In the genomic region with DNA sequence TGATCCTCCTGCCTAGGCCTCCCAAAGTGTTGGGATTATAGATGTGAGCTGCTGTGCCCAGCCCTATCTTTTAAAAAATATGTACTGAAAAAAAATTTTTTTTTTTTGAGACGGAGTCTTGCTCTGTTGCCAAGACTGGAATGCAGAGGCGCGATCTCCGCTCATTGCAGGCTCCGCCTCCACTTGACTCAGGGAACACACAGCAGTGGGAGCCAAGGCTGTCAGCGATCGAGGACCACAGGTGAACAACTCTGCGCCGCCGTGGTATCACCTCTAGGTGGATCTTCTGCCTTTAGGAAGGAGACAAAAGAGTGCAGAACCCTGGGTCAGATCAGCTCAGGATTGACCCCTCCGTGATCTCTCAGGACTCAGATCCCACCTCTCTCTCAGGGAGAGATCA, we compare ENCODE assay signal across 14 cellular contexts. TPM values are rescaled to one million over a fixed set of nuclear protein-coding genes. Genes with fewer than 3 reads are reported as not detected.
DNase-seq lines count a peak whose midpoint lies in the region; ATAC-seq and TF ChIP-seq lines count a peak whose summit lies in the region.
"Had no signal": no experiment of that assay in that cellular context is flagged by ENCODE, and none has a peak within 500 bp of the region (broad histone marks: within the 10 kb centered on the region; RNA-seq: fewer than 3 reads in every experiment).

No MANE protein-coding gene starts in this region.

- H3K79me2 ChIP-seq in H9 (ENCODE audit: insufficient read depth, low read length) (no peaks in the 10 kb centered on the region), mesendoderm (ENCODE audit: control insufficient read depth, insufficient read depth, low read length) (no peaks in the 10 kb centered on the region)

- H3K27ac ChIP-seq in H9 (ENCODE audit: insufficient read length, low read depth, low read length), result no peak overlapping the region
- H3K27ac ChIP-seq in mesendoderm (ENCODE audit: low read depth, low read length), result no peak overlapping the region
- H3K27ac ChIP-seq in dorsolateral prefrontal cortex, result no peak overlapping the region
- H3K27ac ChIP-seq: BLaER1, epithelial cell of prostate, KMS-11 had no signal

- no peak overlapping the region for H4K91ac ChIP-seq in H9 (ENCODE audit: insufficient read length, low read depth, low read length)

- H4K8ac ChIP-seq in H9 (replicated peaks; ENCODE audit: insufficient read length, low read depth, low read length), result no peak overlapping the region
- no peak overlapping the region for H4K8ac ChIP-seq in mesendoderm (ENCODE audit: low read depth, low read length)

- H2BK120ac ChIP-seq in H9 (ENCODE audit: low read depth, low read length, poor library complexity, severe bottlenecking), result no peak overlapping the region
- no peak overlapping the region for H2BK120ac ChIP-seq in mesendoderm (ENCODE audit: low read depth, low read length)

- WGBS in H9 (ENCODE audit: extremely low coverage, insufficient read length, low lambda C conversion rate), result no CpG with 5 or more reads among the region's 11 CpGs
- no CpG with 5 or more reads among the region's 11 CpGs for WGBS in mesendoderm (ENCODE audit: extremely low coverage, insufficient coverage, low lambda C conversion rate)

- H3K23me2 ChIP-seq in H9 (ENCODE audit: insufficient read length, low read depth, low read length, poor library complexity, severe bottlenecking), result no peaks in the 10 kb centered on the region

- H2AFZ ChIP-seq in H9 (ENCODE audit: low read length), result no peak overlapping the region

- no peak overlapping the region for H3K14ac ChIP-seq in H9 (ENCODE audit: insufficient read depth, low read length)

- H3K4me2 ChIP-seq in H9 (ENCODE audit: insufficient read depth, insufficient read length, low read length), result no peak overlapping the region
- H3K4me2 ChIP-seq in mesendoderm (ENCODE audit: low read length), result no peak overlapping the region
- H3K4me2 ChIP-seq: BLaER1, KMS-11 had no signal

- no peak overlapping the region for H2BK12ac ChIP-seq in H9 (ENCODE audit: insufficient read length, low read depth, low read length)

- H3K4me3 ChIP-seq in fibroblast of the aortic adventitia (ENCODE audit: low read depth, low read length) (no peak overlapping the region), mesendoderm (ENCODE audit: low read length) (no peak overlapping the region), dorsolateral prefrontal cortex (peak overlapping the region in 1 of 59 donors; percentile 8)
- H3K4me3 ChIP-seq: BLaER1 had no signal

- H2AK5ac ChIP-seq in H9 (ENCODE audit: insufficient read length, low read length) (no peak overlapping the region), mesendoderm (ENCODE audit: low read length) (no peak overlapping the region)

- H3K27ac Mint-ChIP-seq in H9, result no peak overlapping the region
- H3K27ac Mint-ChIP-seq in activated CD4-positive, alpha-beta memory T cell treated with anti-CD3 and anti-CD28 coated beads, Interleukin-2, amount 10 ng/mL, durations not matched to agents 7 days and 5 days, result no peak overlapping the region
- H3K27ac Mint-ChIP-seq: activated CD4-positive, alpha-beta T cell treated with anti-CD3 and anti-CD28 coated beads for 36 hours had no signal

- no peak overlapping the region for H2BK5ac ChIP-seq in H9 (ENCODE audit: insufficient read length, low read length)
- no peak overlapping the region for H2BK5ac ChIP-seq in mesendoderm (ENCODE audit: low read length)

- H3K23ac ChIP-seq in H9 (ENCODE audit: insufficient read length, low read depth, low read length), result no peak overlapping the region
- no peak overlapping the region for H3K23ac ChIP-seq in mesendoderm (ENCODE audit: low read length)

- H3K4me3 Mint-ChIP-seq in H9, result no peak overlapping the region; a peak in 2 of 5 replicates
- H3K4me3 Mint-ChIP-seq in activated CD4-positive, alpha-beta memory T cell treated with anti-CD3 and anti-CD28 coated beads, Interleukin-2, amount 10 ng/mL, durations not matched to agents 7 days and 5 days, result no peak overlapping the region
- H3K4me3 Mint-ChIP-seq: activated CD4-positive, alpha-beta T cell treated with anti-CD3 and anti-CD28 coated beads for 36 hours had no signal

- ATAC-seq in GM18502 (IDR thresholded peaks at IDR 0.05; ENCODE audit: poor library complexity, unreplicated experiment), result no peak
- ATAC-seq: activated CD4-positive, alpha-beta T cell treated with anti-CD3 and anti-CD28 coated beads for 36 hours had no signal

- H3K18ac ChIP-seq in H9 (ENCODE audit: insufficient read length, low read depth, low read length) (no peak overlapping the region), mesendoderm (ENCODE audit: low read length) (no peak overlapping the region)

- H3K4me1 ChIP-seq in H9 (ENCODE audit: insufficient read depth, low read length), result no peaks in the 10 kb centered on the region
- H3K4me1 ChIP-seq in mesendoderm (ENCODE audit: control insufficient read depth, low read depth, low read length), result no peaks in the 10 kb centered on the region
- H3K4me1 ChIP-seq: BLaER1 had no signal

- no peaks in the 10 kb centered on the region for H3K36me3 ChIP-seq in mesendoderm (ENCODE audit: control insufficient read depth, insufficient read depth, low read length)
- H3K36me3 ChIP-seq: BLaER1 had no signal

- H3K27me3 Mint-ChIP-seq in H9 (ENCODE audit: low read depth), result peaks cover 50% of the 10 kb centered on the region
- peaks cover 39% of the 10 kb centered on the region for H3K27me3 Mint-ChIP-seq in activated CD4-positive, alpha-beta memory T cell treated with anti-CD3 and anti-CD28 coated beads, Interleukin-2, amount 10 ng/mL, durations not matched to agents 7 days and 5 days

- no peak overlapping the region for H3K9ac ChIP-seq in H9 (ENCODE audit: extremely low read depth, insufficient read length, low read length)
- no peak overlapping the region for H3K9ac ChIP-seq in mesendoderm (ENCODE audit: low read length)
- H3K9ac ChIP-seq: BLaER1, KMS-11 had no signal

- POLR2A ChIA-PET in activated CD4-positive, alpha-beta memory T cell treated with anti-CD3 and anti-CD28 coated beads, Interleukin-2, amount 10 ng/mL, durations not matched to agents 7 days and 5 days (lab: Charles Lee), result no interaction called here

- H3K9me3 Mint-ChIP-seq in H9, result no peaks in the 10 kb centered on the region
- no peaks in the 10 kb centered on the region for H3K9me3 Mint-ChIP-seq in activated CD4-positive, alpha-beta memory T cell treated with anti-CD3 and anti-CD28 coated beads, Interleukin-2, amount 10 ng/mL, durations not matched to agents 7 days and 5 days

- H4K20me1 ChIP-seq in H9 (ENCODE audit: control insufficient read depth, insufficient read depth, insufficient read length), result no peaks in the 10 kb centered on the region
- H4K20me1 ChIP-seq: BLaER1 had no signal

- H3K56ac ChIP-seq in H9 (ENCODE audit: insufficient read length, low read depth, low read length) (no peak overlapping the region), mesendoderm (ENCODE audit: low read length) (no peak overlapping the region)

- peak; percentile 35; the same call in 2 of the 3 replicates for TF ChIP-seq CTCF in H9 (conservative IDR thresholded peaks at IDR 0.05)
- TF ChIP-seq CTCF in fibroblast of the aortic adventitia (IDR thresholded peaks at IDR 0.05; ENCODE audit: insufficient read depth, low read length), result no peak
- TF ChIP-seq CTCF in dorsolateral prefrontal cortex (IDR thresholded peaks at IDR 0.05 in 54 of 56, conservative IDR thresholded peaks at IDR 0.05 in 2 of 56; ENCODE audit: low read depth in 1 of 56, partially characterized antibody in 56 of 56), result no peak

- H3K27me3 ChIP-seq in H9 (ENCODE audit: insufficient read depth, low read length) (no peaks in the 10 kb centered on the region), mesendoderm (ENCODE audit: insufficient read depth, low read length, poor library complexity) (no peaks in the 10 kb centered on the region), dorsolateral prefrontal cortex (no peaks in the 10 kb centered on the region)
- H3K27me3 ChIP-seq: BLaER1 had no signal

- H2BK15ac ChIP-seq in H9 (ENCODE audit: low read depth, low read length), result no peak overlapping the region
- no peak overlapping the region for H2BK15ac ChIP-seq in mesendoderm (replicated peaks; ENCODE audit: low read depth)

- intact Hi-C loops in dorsolateral prefrontal cortex (cut with DNase I), result no loop called here

- no peak overlapping the region for H3T11ph ChIP-seq in H9 (ENCODE audit: low read length)

- H3K36me3 Mint-ChIP-seq in H9 (ENCODE audit: insufficient read depth in 1 of 3, low read depth in 3 of 3), result no peaks in the 10 kb centered on the region
- no peaks in the 10 kb centered on the region for H3K36me3 Mint-ChIP-seq in activated CD4-positive, alpha-beta memory T cell treated with anti-CD3 and anti-CD28 coated beads, Interleukin-2, amount 10 ng/mL, durations not matched to agents 7 days and 5 days (ENCODE audit: low read depth)

- CTCF ChIA-PET in activated CD4-positive, alpha-beta memory T cell treated with anti-CD3 and anti-CD28 coated beads, Interleukin-2, amount 10 ng/mL, durations not matched to agents 7 days and 5 days (lab: Charles Lee), result no interaction called here

- no peak overlapping the region for H4K5ac ChIP-seq in H9 (ENCODE audit: insufficient read length, low read depth, low read length)
- no peak overlapping the region for H4K5ac ChIP-seq in mesendoderm (ENCODE audit: low read length)

- H3K4me1 Mint-ChIP-seq in H9, result peaks cover 2 to 6% of the 10 kb centered on the region in 2 experiments; a peak in 2 of 4 replicates
- peaks cover 5% of the 10 kb centered on the region for H3K4me1 Mint-ChIP-seq in activated CD4-positive, alpha-beta memory T cell treated with anti-CD3 and anti-CD28 coated beads, Interleukin-2, amount 10 ng/mL, durations not matched to agents 7 days and 5 days
- H3K4me1 Mint-ChIP-seq: activated CD4-positive, alpha-beta T cell treated with anti-CD3 and anti-CD28 coated beads for 36 hours had no signal

- H2BK20ac ChIP-seq in H9 (ENCODE audit: low read depth, low read length, poor library complexity, severe bottlenecking), result no peak overlapping the region

- DNase-seq in H9 (peak; percentile 77), NCI-H774 (lab: John Stamatoyannopoulos, UW) (peak; percentile 37), fibroblast of the aortic adventitia (ENCODE audit: low read depth) (peak; percentile 62), mesendoderm (peak; percentile 49), dorsolateral prefrontal cortex (no peak), COR-L47 (lab: John Stamatoyannopoulos, UW) (no peak)
- DNase-seq in activated CD4-positive, alpha-beta memory T cell treated with anti-CD3 and anti-CD28 coated beads, Interleukin-2, amount 10 ng/mL, durations not matched to agents 7 days and 5 days, result no peak
- DNase-seq: activated CD4-positive, alpha-beta T cell treated with anti-CD3 and anti-CD28 coated beads for 36 hours; GDM1; NCI-H2081 had no signal

- no peaks in the 10 kb centered on the region for H3K9me3 ChIP-seq in H9 (ENCODE audit: control insufficient read depth, low read depth, low read length)
- H3K9me3 ChIP-seq: BLaER1 had no signal

- H3K4ac ChIP-seq in H9 (ENCODE audit: low read depth, low read length), result no peak overlapping the region
- no peak overlapping the region for H3K4ac ChIP-seq in mesendoderm (ENCODE audit: low read depth, low read length)

- H3K79me1 ChIP-seq in H9 (ENCODE audit: insufficient read depth, low read depth, low read length, poor library complexity, severe bottlenecking) (no peaks in the 10 kb centered on the region), mesendoderm (ENCODE audit: low read length) (no peaks in the 10 kb centered on the region)

RNA-seq across cellular contexts. Expression of a gene that starts 13.7 kb away (rescaled TPM):
- not detected in 2 replicates for total RNA-seq in H9 (2021)
- 0.63 TPM in 1 of 2 replicates, not detected in the other for total RNA-seq in fibroblast of the aortic adventitia (ENCODE audit: low replicate concordance)
- polyA plus RNA-seq in mesendoderm (2013, experiment 1 of 2), result not detected
- polyA plus RNA-seq in mesendoderm (2013, experiment 2 of 2), result not detected
- total RNA-seq in dorsolateral prefrontal cortex, result 1 to 10 TPM in 2 of 120 experiments, under 1 TPM in 21, not detected in 97; 0.21 to 1.4 (median 0.52) TPM
- not detected for total RNA-seq in activated CD4-positive, alpha-beta memory T cell treated with anti-CD3 and anti-CD28 coated beads, Interleukin-2, amount 10 ng/mL, durations not matched to agents 7 days and 5 days
- total RNA-seq: activated CD4-positive, alpha-beta T cell treated with anti-CD3 and anti-CD28 coated beads for 36 hours had no signal

RNA-seq across cellular contexts. Expression of a gene that starts 20.1 kb away (rescaled TPM):
- total RNA-seq in H9 (2021) (14.8 and 15.6 TPM in 2 replicates), fibroblast of the aortic adventitia (ENCODE audit: low replicate concordance) (20.0 and 74.1 TPM in 2 replicates), dorsolateral prefrontal cortex (10 to 100 TPM; 36.7 to 71.1 (median 58.3) TPM)
- polyA plus RNA-seq in mesendoderm (2013, experiment 1 of 2), result 4.5 TPM
- polyA plus RNA-seq in mesendoderm (2013, experiment 2 of 2), result 4.4 TPM
- 1 to 10 TPM; 6.0 to 7.2 TPM for total RNA-seq in activated CD4-positive, alpha-beta memory T cell treated with anti-CD3 and anti-CD28 coated beads, Interleukin-2, amount 10 ng/mL, durations not matched to agents 7 days and 5 days

RNA-seq across cellular contexts. Expression of a gene that starts 38.7 kb away (rescaled TPM):
- total RNA-seq in H9 (2021), result not detected in 2 replicates
- 0.82 and 4.6 TPM in 2 replicates for total RNA-seq in fibroblast of the aortic adventitia (ENCODE audit: low replicate concordance)
- 0.03 TPM for polyA plus RNA-seq in mesendoderm (2013, experiment 1 of 2)
- polyA plus RNA-seq in mesendoderm (2013, experiment 2 of 2), result not detected
- total RNA-seq in dorsolateral prefrontal cortex, result 1 to 10 TPM in 2 of 120 experiments, under 1 TPM in 15, not detected in 103; 0.42 to 1.3 (median 0.59) TPM
- not detected for total RNA-seq in activated CD4-positive, alpha-beta memory T cell treated with anti-CD3 and anti-CD28 coated beads, Interleukin-2, amount 10 ng/mL, durations not matched to agents 7 days and 5 days
- total RNA-seq: activated CD4-positive, alpha-beta T cell treated with anti-CD3 and anti-CD28 coated beads for 36 hours had no signal

RNA-seq across cellular contexts. Expression of a gene that starts 57.6 kb away (rescaled TPM):
- total RNA-seq in H9 (2021), result not detected in 2 replicates
- total RNA-seq in fibroblast of the aortic adventitia (ENCODE audit: low replicate concordance), result 2.5 and 3.3 TPM in 2 replicates
- polyA plus RNA-seq in mesendoderm (2013, experiment 1 of 2), result 0.14 TPM
- 0.15 TPM for polyA plus RNA-seq in mesendoderm (2013, experiment 2 of 2)
- 1 to 10 TPM in 117 of 120 experiments, under 1 TPM in 3; 0.56 to 4.8 (median 2.4) TPM for total RNA-seq in dorsolateral prefrontal cortex
- 1 to 10 TPM; 1.5 to 1.8 TPM for total RNA-seq in activated CD4-positive, alpha-beta memory T cell treated with anti-CD3 and anti-CD28 coated beads, Interleukin-2, amount 10 ng/mL, durations not matched to agents 7 days and 5 days

Comparison
In these comparisons a context has a peak if more than half of its experiments do, and no peak if none do; other contexts are left out.
1. DNase-seq: peak in H9 (single experiment), NCI-H774 (single experiment), fibroblast of the aortic adventitia (single experiment) and mesendoderm (single experiment); none in dorsolateral prefrontal cortex (0 of 10), COR-L47 (single experiment) and activated CD4-positive, alpha-beta memory T cell treated with anti-CD3 and anti-CD28 coated beads, Interleukin-2, amount 10 ng/mL, durations not matched to agents 7 days and 5 days (single experiment).